Comparison of ENCODE assay signal across 10 cellular contexts in genomic region chr17:1511756-1512321, GRCh38. TPM values are rescaled to one million over a fixed set of nuclear protein-coding genes. Genes with fewer than 3 reads are reported as not detected.
DNase-seq lines count a peak whose midpoint lies in the region; ATAC-seq and TF ChIP-seq lines count a peak whose summit lies in the region.
"Had no signal": no experiment of that assay in that cellular context is flagged by ENCODE, and none has a peak within 500 bp of the region (broad histone marks: within the 10 kb centered on the region; RNA-seq: fewer than 3 reads in every experiment).

No MANE protein-coding gene starts in this region.

- peak overlapping the region; percentile 53 for H3K4me2 ChIP-seq in smooth muscle cell

- no peak overlapping the region for H3K4me3 ChIP-seq in smooth muscle cell
- H3K4me3 ChIP-seq in CD8-positive, alpha-beta T cell (ENCODE audit: low read depth, low read length) = no peak overlapping the region

- H3K9me3 ChIP-seq in smooth muscle cell (replicated peaks; ENCODE audit: low read depth) = no peaks in the 10 kb centered on the region
- no peaks in the 10 kb centered on the region for H3K9me3 ChIP-seq in CD8-positive, alpha-beta T cell (ENCODE audit: low read length)

- no peaks in the 10 kb centered on the region for H3K27me3 Mint-ChIP-seq in chondrocyte (ENCODE audit: low read depth)
- no peaks in the 10 kb centered on the region for H3K27me3 Mint-ChIP-seq in CD8-positive, alpha-beta T cell (ENCODE audit: low read depth)
- H3K27me3 Mint-ChIP-seq: progenitor cell of endocrine pancreas had no signal

- ATAC-seq in CD8-positive, alpha-beta T cell = no peak

- CTCF ChIA-PET in CD8-positive, alpha-beta T cell (lab: Charles Lee) = interaction anchor here (5.2 kb wide), 1 partner anchor 147 kb away, joined by 35 read pairs; no protein-coding TSS in a partner anchor

- H3K79me2 ChIP-seq in smooth muscle cell (ENCODE audit: low read depth) = peaks cover 11% of the 10 kb centered on the region

- H3F3A ChIP-seq in smooth muscle cell (ENCODE audit: low read depth) = no peaks in the 10 kb centered on the region

- H3K4me1 Mint-ChIP-seq in chondrocyte (ENCODE audit: low read depth) = peaks cover 36% of the 10 kb centered on the region
- peaks cover 24% of the 10 kb centered on the region for H3K4me1 Mint-ChIP-seq in CD8-positive, alpha-beta T cell (ENCODE audit: low read depth)

- no peak overlapping the region for H3K9ac ChIP-seq in smooth muscle cell (ENCODE audit: low read depth)

- no peak for TF ChIP-seq CTCF in chondrocyte (IDR thresholded peaks at IDR 0.05)
- TF ChIP-seq CTCF in smooth muscle cell (IDR thresholded peaks at IDR 0.05; ENCODE audit: borderline replicate concordance, insufficient read depth, poor library complexity, severe bottlenecking) = no peak
- TF ChIP-seq CTCF in CD8-positive, alpha-beta T cell (IDR thresholded peaks at IDR 0.05) = no peak

- H3K27ac ChIP-seq in smooth muscle cell (ENCODE audit: low read depth) = no peak overlapping the region
- no peak overlapping the region for H3K27ac ChIP-seq in CD8-positive, alpha-beta T cell (ENCODE audit: low read depth, low read length)

- intact Hi-C loops in CD8-positive, alpha-beta T cell (cut with DNase I, micrococcal nuclease) = no loop called here

- H3K4me3 Mint-ChIP-seq in chondrocyte (ENCODE audit: unreplicated experiment) = no peak overlapping the region
- no peak overlapping the region for H3K4me3 Mint-ChIP-seq in CD8-positive, alpha-beta T cell

- peak; percentile 16 for DNase-seq in HT-29 (ENCODE audit: low spot score)
- no peak for DNase-seq in chondrocyte (ENCODE audit: low spot score)
- peak; percentile 45 for DNase-seq in kidney tubule cell (ENCODE audit: low spot score)
- no peak for DNase-seq in smooth muscle cell (lab: John Stamatoyannopoulos, UW; ENCODE audit: unreplicated experiment)
- no peak for DNase-seq in CD8-positive, alpha-beta T cell
- no peak for DNase-seq in NCI-H1694 (lab: John Stamatoyannopoulos, UW)
- no peak for DNase-seq in NOMO-1 treated with dmso at 0.1 percent for 144 hours (lab: John Stamatoyannopoulos, UW; ENCODE audit: unreplicated experiment)
- DNase-seq in NCI-H2227 treated with DMSO at 0.1 percent for 48 hours (lab: John Stamatoyannopoulos, UW) = no peak
- DNase-seq: stimulated activated naive CD4-positive, alpha-beta T cell treated with Interleukin-2 at 50 U/mL for 16 hours had no signal

- H3K27me3 ChIP-seq in smooth muscle cell (ENCODE audit: low read depth) = no peaks in the 10 kb centered on the region
- H3K27me3 ChIP-seq in CD8-positive, alpha-beta T cell (ENCODE audit: insufficient read depth, low read length) = no peaks in the 10 kb centered on the region

- H2AFZ ChIP-seq in smooth muscle cell (ENCODE audit: low read depth) = no peak overlapping the region

- POLR2A ChIA-PET in CD8-positive, alpha-beta T cell (lab: Charles Lee) = interaction anchor here (1.4 kb wide), 1 partner anchor 56 kb away, joined by 3 read pairs; the partner anchor contains the start of gene CRK

- H3K9me3 Mint-ChIP-seq in chondrocyte (ENCODE audit: low read depth) = no peaks in the 10 kb centered on the region
- H3K9me3 Mint-ChIP-seq in CD8-positive, alpha-beta T cell = no peaks in the 10 kb centered on the region

- H3K4me1 ChIP-seq in smooth muscle cell (ENCODE audit: low read depth) = peaks cover 15% of the 10 kb centered on the region
- H3K4me1 ChIP-seq in CD8-positive, alpha-beta T cell (ENCODE audit: insufficient read depth, low read length) = peaks cover 20% of the 10 kb centered on the region

- no peaks in the 10 kb centered on the region for H4K20me1 ChIP-seq in smooth muscle cell (ENCODE audit: low read depth)

- H3K36me3 ChIP-seq in smooth muscle cell (ENCODE audit: low read depth) = no peaks in the 10 kb centered on the region
- peaks cover 34% of the 10 kb centered on the region for H3K36me3 ChIP-seq in CD8-positive, alpha-beta T cell (ENCODE audit: insufficient read depth, low read length)

- peaks cover 17% of the 10 kb centered on the region for H3K36me3 Mint-ChIP-seq in chondrocyte (ENCODE audit: low read depth)
- peaks cover 75% of the 10 kb centered on the region for H3K36me3 Mint-ChIP-seq in CD8-positive, alpha-beta T cell

- WGBS in smooth muscle cell (ENCODE audit: low lambda C conversion rate) = 53% methylated on average over 6 of the region's 7 CpGs

- peak overlapping the region; percentile 85 for H3K27ac Mint-ChIP-seq in chondrocyte (ENCODE audit: unreplicated experiment)
- H3K27ac Mint-ChIP-seq in CD8-positive, alpha-beta T cell = no peak overlapping the region
- H3K27ac Mint-ChIP-seq: progenitor cell of endocrine pancreas had no signal

RNA-seq across cellular contexts. Expression of gene INPP5K, which starts 4.6 kb away (rescaled TPM):
- total RNA-seq in HT-29 (2014; rRNA removed; shearing (Covaris generic)) = 51.5 and 75.5 TPM in 2 replicates
- total RNA-seq in chondrocyte = 30.2 to 35.3 TPM (median 34.3 TPM) in 3 replicates
- 12.6 and 32.3 TPM in 2 replicates for total RNA-seq in smooth muscle cell
- polyA plus RNA-seq in smooth muscle cell = 9.6 and 19.7 TPM in 2 replicates
- total RNA-seq in CD8-positive, alpha-beta T cell = 100 to 1,000 TPM; 204 to 221 TPM

RNA-seq across cellular contexts. Expression of gene MYO1C, which starts 19.4 kb away (rescaled TPM):
- 188 and 200 TPM in 2 replicates for total RNA-seq in HT-29 (2014; rRNA removed; shearing (Covaris generic))
- total RNA-seq in chondrocyte (216 to 329 TPM (median 329 TPM) in 3 replicates), smooth muscle cell (61.8 and 80.4 TPM in 2 replicates)
- 81.5 and 99.9 TPM in 2 replicates for polyA plus RNA-seq in smooth muscle cell
- 10 to 100 TPM in 1 of 2 experiments, 1 to 10 TPM in 1; 9.1 to 11.4 TPM for total RNA-seq in CD8-positive, alpha-beta T cell

RNA-seq across cellular contexts. Expression of gene PITPNA, which starts 50.8 kb away (rescaled TPM):
- 15.9 and 23.1 TPM in 2 replicates for total RNA-seq in HT-29 (2014; rRNA removed; shearing (Covaris generic))
- total RNA-seq in chondrocyte (60.7 to 69.1 TPM (median 68.2 TPM) in 3 replicates), smooth muscle cell (14.4 and 26.9 TPM in 2 replicates)
- polyA plus RNA-seq in smooth muscle cell = 42.7 and 47.2 TPM in 2 replicates
- total RNA-seq in CD8-positive, alpha-beta T cell = 10 to 100 TPM; 25.6 to 27.2 TPM

RNA-seq across cellular contexts. Expression of gene CRK, which starts 55.8 kb away (rescaled TPM):
- 28.8 and 28.9 TPM in 2 replicates for total RNA-seq in HT-29 (2014; rRNA removed; shearing (Covaris generic))
- 65.8 to 70.4 TPM (median 70.4 TPM) in 3 replicates for total RNA-seq in chondrocyte
- 49.7 and 64.5 TPM in 2 replicates for total RNA-seq in smooth muscle cell
- 56.8 and 69.4 TPM in 2 replicates for polyA plus RNA-seq in smooth muscle cell
- 10 to 100 TPM; 15.4 to 15.9 TPM for total RNA-seq in CD8-positive, alpha-beta T cell

Comparison
In these comparisons a context has a peak if more than half of its experiments do, and no peak if none do; other contexts are left out.
1. DNase-seq: peak in HT-29 (single experiment) and kidney tubule cell (single experiment); none in chondrocyte (single experiment), smooth muscle cell (single experiment), CD8-positive, alpha-beta T cell (0 of 7), NCI-H1694 (single experiment), NOMO-1 treated with dmso at 0.1 percent for 144 hours (single experiment) and NCI-H2227 treated with DMSO at 0.1 percent for 48 hours (single experiment).